ENCODE assay signal across 8 cellular contexts in genomic region chr22:44023404-44024287, GRCh38. TPM values are rescaled to one million over a fixed set of nuclear protein-coding genes. Genes with fewer than 3 reads are reported as not detected.
DNase-seq lines count a peak whose midpoint lies in the region; ATAC-seq and TF ChIP-seq lines count a peak whose summit lies in the region.

No MANE protein-coding gene starts in this region.

- 68% methylated on average over 10 of the region's 54 CpGs for WGBS in SK-N-SH (ENCODE audit: low lambda C conversion rate)

- peak; percentile 28 for ATAC-seq in GM19463 (IDR thresholded peaks at IDR 0.05; ENCODE audit: unreplicated experiment)
- peak; percentile 60 for ATAC-seq in left lung
- ATAC-seq in stimulated activated effector memory CD8-positive, alpha-beta T cell treated with anti-CD3 and anti-CD28 coated beads, Interleukin-12 subunit alpha, Interleukin-12 subunit beta, amount 100 ng/mL, for 72 hours: peak; percentile 67
- no peak for ATAC-seq in GM18517 (IDR thresholded peaks at IDR 0.05; ENCODE audit: unreplicated experiment)

- H3K4me1 Mint-ChIP-seq in stimulated activated effector memory CD8-positive, alpha-beta T cell treated with anti-CD3 and anti-CD28 coated beads, Interleukin-12 subunit alpha, Interleukin-12 subunit beta, amount 100 ng/mL, for 72 hours: peaks cover 57% of the 10 kb centered on the region

- H3K36me3 ChIP-seq in BE2C (no peaks in the 10 kb centered on the region), SK-N-SH (replicated peaks in 1 of 2; ENCODE audit: control insufficient read depth in 1 of 2, insufficient read depth in 2 of 2, low read length in 1 of 2) (no peaks in the 10 kb centered on the region), left lung (no peaks in the 10 kb centered on the region)

- H3K9me2 ChIP-seq in SK-N-SH: no peaks in the 10 kb centered on the region

- intact Hi-C loops in left lung (cut with DNase I): no loop called here

- peak overlapping the region; percentile 59 to 62; a peak in 3 of 4 replicates for H3K27ac ChIP-seq in SK-N-SH (ENCODE audit: low read depth in 2 of 2, low read length in 1 of 2)
- peak overlapping the region; percentile 79 to 97 for H3K27ac ChIP-seq in left lung

- H3K79me2 ChIP-seq in SK-N-SH (ENCODE audit: insufficient read depth): peaks cover 30% of the 10 kb centered on the region; the same call in 1 of the 2 replicates

- TF ChIP-seq RAD21 in SK-N-SH (IDR thresholded peaks at IDR 0.05; ENCODE audit: low read length): no peak

- H4K20me1 ChIP-seq in SK-N-SH (ENCODE audit: insufficient read depth): no peaks in the 10 kb centered on the region

- H3K4me3 Mint-ChIP-seq in stimulated activated effector memory CD8-positive, alpha-beta T cell treated with anti-CD3 and anti-CD28 coated beads, Interleukin-12 subunit alpha, Interleukin-12 subunit beta, amount 100 ng/mL, for 72 hours: peak overlapping the region; percentile 85

- peaks cover 23% of the 10 kb centered on the region for H3F3A ChIP-seq in SK-N-SH (replicated peaks; ENCODE audit: insufficient read depth)

- no peaks in the 10 kb centered on the region for H3K9me3 ChIP-seq in BE2C
- H3K9me3 ChIP-seq in SK-N-SH: no peaks in the 10 kb centered on the region
- no peaks in the 10 kb centered on the region for H3K9me3 ChIP-seq in left lung

- H3K4me1 ChIP-seq in BE2C (no peaks in the 10 kb centered on the region), SK-N-SH (ENCODE audit: control insufficient read depth in 1 of 2, insufficient read depth in 2 of 2, low read depth in 1 of 2, low read length in 1 of 2) (peaks cover 11% of the 10 kb centered on the region in 2 experiments; a peak in 2 of 4 replicates), left lung (peaks cover 7 to 61% of the 10 kb centered on the region in 2 donors)

- peak overlapping the region; percentile 96 for H2AFZ ChIP-seq in SK-N-SH (ENCODE audit: low read depth)

- H3K4me3 ChIP-seq in BE2C (ENCODE audit: low read depth, low read length) (peak overlapping the region; percentile 67), SK-N-SH (ENCODE audit: low read depth in 2 of 2, low read length in 1 of 2) (peak overlapping the region; percentile 53 to 65), choroid plexus epithelial cell (ENCODE audit: low read depth, low read length) (peak overlapping the region; percentile 66), left lung (peak overlapping the region; percentile 42 to 53)

- DNase-seq in BE2C (peak; percentile 52), SK-N-SH (peak; percentile 87), choroid plexus epithelial cell (ENCODE audit: low read depth) (no peak), left lung (peak; percentile 64 to 86), amniotic stem cell (lab: John Stamatoyannopoulos, UW) (no peak)
- DNase-seq in stimulated activated effector memory CD8-positive, alpha-beta T cell treated with anti-CD3 and anti-CD28 coated beads, Interleukin-12 subunit alpha, Interleukin-12 subunit beta, amount 100 ng/mL, for 72 hours (ENCODE audit: low spot score in 2 of 2): peak; percentile 43 to 83

- peak overlapping the region; percentile 91 for H3K9ac ChIP-seq in SK-N-SH

- CTCF ChIA-PET in SK-N-SH (lab: Yijun Ruan, JAX): interaction anchor here (1.4 to 2.3 kb wide), 5 partner anchors 30 to 602 kb away, joined by 4 to 16 read pairs (median 7); no protein-coding TSS in a partner anchor

- no peaks in the 10 kb centered on the region for H3K9me3 Mint-ChIP-seq in stimulated activated effector memory CD8-positive, alpha-beta T cell treated with anti-CD3 and anti-CD28 coated beads, Interleukin-12 subunit alpha, Interleukin-12 subunit beta, amount 100 ng/mL, for 72 hours

- no peak for TF ChIP-seq EP300 in SK-N-SH (IDR thresholded peaks at IDR 0.05; ENCODE audit: borderline replicate concordance in 1 of 2, low read depth in 1 of 2, low read length in 1 of 2)

- TF ChIP-seq CTCF in BE2C (IDR thresholded peaks at IDR 0.05; ENCODE audit: low read depth, low read length) (no peak), SK-N-SH (IDR thresholded peaks at IDR 0.05) (no peak), choroid plexus epithelial cell (conservative IDR thresholded peaks at IDR 0.05; ENCODE audit: low read depth, low read length) (no peak), left lung (IDR thresholded peaks at IDR 0.05) (no peak)

- H3K27ac Mint-ChIP-seq in stimulated activated effector memory CD8-positive, alpha-beta T cell treated with anti-CD3 and anti-CD28 coated beads, Interleukin-12 subunit alpha, Interleukin-12 subunit beta, amount 100 ng/mL, for 72 hours: peak overlapping the region; percentile 92

- peaks cover 25% of the 10 kb centered on the region for H3K36me3 Mint-ChIP-seq in stimulated activated effector memory CD8-positive, alpha-beta T cell treated with anti-CD3 and anti-CD28 coated beads, Interleukin-12 subunit alpha, Interleukin-12 subunit beta, amount 100 ng/mL, for 72 hours

- H3K4me2 ChIP-seq in SK-N-SH: peak overlapping the region; percentile 98

- POLR2A ChIA-PET in SK-N-SH (lab: Yijun Ruan, JAX): no interaction called here

- H3K27me3 ChIP-seq in BE2C (no peaks in the 10 kb centered on the region), SK-N-SH (ENCODE audit: insufficient read depth) (no peaks in the 10 kb centered on the region), left lung (peaks cover 0 to 24% of the 10 kb centered on the region in 2 donors)

TF ChIP-seq in SK-N-SH, 30 proteins besides CTCF, POLR2A, EP300 and RAD21:
- TF ChIP-seq IRF3 (IDR thresholded peaks at IDR 0.05; ENCODE audit: low read depth, low read length) (no peak), RXRA (IDR thresholded peaks at IDR 0.05; ENCODE audit: borderline replicate concordance, low read depth) (no peak), RFX5 (IDR thresholded peaks at IDR 0.05; ENCODE audit: low read length) (no peak), GABPA (IDR thresholded peaks at IDR 0.05; ENCODE audit: low read depth) (no peak), USF1 (IDR thresholded peaks at IDR 0.05; ENCODE audit: borderline replicate concordance, low read depth) (no peak), MXI1 (IDR thresholded peaks at IDR 0.05; ENCODE audit: low read depth, low read length) (peak; percentile 89), MAX (IDR thresholded peaks at IDR 0.05; ENCODE audit: low read depth) (peak; percentile 96), USF2 (IDR thresholded peaks at IDR 0.05; ENCODE audit: borderline replicate concordance, low read depth, low read length) (no peak), NRF1 (IDR thresholded peaks at IDR 0.05; ENCODE audit: low read depth, low read length) (no peak)

RNA-seq across cellular contexts. Expression of gene PARVB, which starts 0.5 kb away (rescaled TPM):
- polyA plus RNA-seq in BE2C (2012; ENCODE audit: insufficient read depth, insufficient read length, low read depth): 13.3 TPM
- polyA plus RNA-seq in SK-N-SH (2012; rRNA removed): 57.7 and 87.8 TPM in 2 replicates
- polyA plus RNA-seq in SK-N-SH (2012; cell fraction: cytosol; rRNA removed): 50.1 and 52.3 TPM in 2 replicates
- polyA plus RNA-seq in SK-N-SH (2012; cell fraction: nucleus; rRNA removed): 33.2 and 39.7 TPM in 2 replicates
- 10 to 100 TPM; 31.7 to 53.7 TPM for total RNA-seq in left lung

Comparison
In these comparisons a context has a peak if more than half of its experiments do, and no peak if none do; other contexts are left out.
1. DNase-seq: peak in BE2C (single experiment), SK-N-SH (single experiment), left lung (2 of 2) and stimulated activated effector memory CD8-positive, alpha-beta T cell treated with anti-CD3 and anti-CD28 coated beads, Interleukin-12 subunit alpha, Interleukin-12 subunit beta, amount 100 ng/mL, for 72 hours (2 of 2); none in choroid plexus epithelial cell (single experiment) and amniotic stem cell (single experiment).
2. Peak in every context shown above with its lines, with median percentiles within 50 percentile points of each other: H3K4me3 ChIP-seq.